In genomic region chr13:57629391-57629804, GRCh38 we compare ENCODE assay signal across 8 cellular contexts. TPM values are rescaled to one million over a fixed set of nuclear protein-coding genes. Genes with fewer than 3 reads are reported as not detected.
DNase-seq lines count a peak whose midpoint lies in the region; ATAC-seq, FAIRE-seq and TF ChIP-seq lines count a peak whose summit lies in the region.

No MANE protein-coding gene starts in this region.

- H3K4me3 ChIP-seq in WI38 (ENCODE audit: low read depth, low read length) (peak overlapping the region; percentile 38), lower leg skin (ENCODE audit: low read depth, poor library complexity, severe bottlenecking) (no peak overlapping the region)

- peaks cover 50% of the 10 kb centered on the region for H3K27me3 Mint-ChIP-seq in stimulated activated memory B cell treated with anti-CD40 and anti-IgM and Interleukin-4, amounts not matched to agents 10 μg/mL and 1 μg/mL and 100 μg/mL, for 72 hours

- in situ Hi-C loops in G401 (cut with HindIII; ENCODE audit: low sequenced_read_pairs): no loop called here

- H3K27ac Mint-ChIP-seq in stimulated activated memory B cell treated with anti-CD40 and anti-IgM and Interleukin-4, amounts not matched to agents 10 μg/mL and 1 μg/mL and 100 μg/mL, for 72 hours: no peak overlapping the region

- TF ChIP-seq CTCF in WI38 (IDR thresholded peaks at IDR 0.05; ENCODE audit: low read depth, low read length) (no peak), lower leg skin (IDR thresholded peaks at IDR 0.05) (no peak)

- TF ChIP-seq POLR2A in lower leg skin (IDR thresholded peaks at IDR 0.05): no peak
- TF ChIP-seq POLR2A in GM12892 (IDR thresholded peaks at IDR 0.05; ENCODE audit: low read depth, low read length): no peak

- peaks cover 30% of the 10 kb centered on the region for H3K4me1 Mint-ChIP-seq in stimulated activated memory B cell treated with anti-CD40 and anti-IgM and Interleukin-4, amounts not matched to agents 10 μg/mL and 1 μg/mL and 100 μg/mL, for 72 hours

- no peak overlapping the region for H3K4me3 Mint-ChIP-seq in stimulated activated memory B cell treated with anti-CD40 and anti-IgM and Interleukin-4, amounts not matched to agents 10 μg/mL and 1 μg/mL and 100 μg/mL, for 72 hours

- intact Hi-C loops in posterior cingulate gyrus (cut with DNase I): no loop called here
- intact Hi-C loops in lower leg skin (cut with DNase I; ENCODE audit: low total_unique reads): no loop called here

- 3% methylated on average over 29 of the region's 29 CpGs for WGBS in lower leg skin, 2 donors

- DNase-seq in G401 (ENCODE audit: low spot score): peak; percentile 45
- DNase-seq in globus pallidus (ENCODE audit: low spot score): peak; percentile 78
- DNase-seq in posterior cingulate gyrus: peak; percentile 30 to 93 (median 59)
- DNase-seq in lower leg skin (ENCODE audit: low spot score in 2 of 2): no peak
- DNase-seq in GM12892 (ENCODE audit: insufficient read length): no peak

- H3K9me3 Mint-ChIP-seq in stimulated activated memory B cell treated with anti-CD40 and anti-IgM and Interleukin-4, amounts not matched to agents 10 μg/mL and 1 μg/mL and 100 μg/mL, for 72 hours: peaks cover 2% of the 10 kb centered on the region

- ATAC-seq in stimulated activated memory B cell treated with anti-CD40 and anti-IgM and Interleukin-4, amounts not matched to agents 10 μg/mL and 1 μg/mL and 100 μg/mL, for 72 hours: no peak
- no peak for ATAC-seq in GM19023 (IDR thresholded peaks at IDR 0.05; ENCODE audit: unreplicated experiment)

- no peaks in the 10 kb centered on the region for H3K36me3 Mint-ChIP-seq in stimulated activated memory B cell treated with anti-CD40 and anti-IgM and Interleukin-4, amounts not matched to agents 10 μg/mL and 1 μg/mL and 100 μg/mL, for 72 hours

- FAIRE-seq in GM12892 (lab: Jason Lieb, UNC): no peak

RNA-seq across cellular contexts. Expression of gene PCDH17, which starts 2.1 kb away (rescaled TPM):
- not detected in 2 replicates for total RNA-seq in G401 (2014; rRNA removed; shearing (Covaris generic))
- total RNA-seq in lower leg skin: 1 to 10 TPM in 3 of 4 donors, under 1 TPM in 1; 0.17 to 1.6 (median 1.2) TPM
- not detected for polyA plus RNA-seq in GM12892 (2012; ENCODE audit: missing spikeins)

Comparison
In these comparisons a context has a peak if more than half of its experiments do, and no peak if none do; other contexts are left out.
1. DNase-seq: peak in G401 (single experiment), globus pallidus (single experiment) and posterior cingulate gyrus (10 of 10); none in lower leg skin (0 of 2) and GM12892 (single experiment).